Comparison of ENCODE assay signal across 1 cellular context in the genomic region with DNA sequence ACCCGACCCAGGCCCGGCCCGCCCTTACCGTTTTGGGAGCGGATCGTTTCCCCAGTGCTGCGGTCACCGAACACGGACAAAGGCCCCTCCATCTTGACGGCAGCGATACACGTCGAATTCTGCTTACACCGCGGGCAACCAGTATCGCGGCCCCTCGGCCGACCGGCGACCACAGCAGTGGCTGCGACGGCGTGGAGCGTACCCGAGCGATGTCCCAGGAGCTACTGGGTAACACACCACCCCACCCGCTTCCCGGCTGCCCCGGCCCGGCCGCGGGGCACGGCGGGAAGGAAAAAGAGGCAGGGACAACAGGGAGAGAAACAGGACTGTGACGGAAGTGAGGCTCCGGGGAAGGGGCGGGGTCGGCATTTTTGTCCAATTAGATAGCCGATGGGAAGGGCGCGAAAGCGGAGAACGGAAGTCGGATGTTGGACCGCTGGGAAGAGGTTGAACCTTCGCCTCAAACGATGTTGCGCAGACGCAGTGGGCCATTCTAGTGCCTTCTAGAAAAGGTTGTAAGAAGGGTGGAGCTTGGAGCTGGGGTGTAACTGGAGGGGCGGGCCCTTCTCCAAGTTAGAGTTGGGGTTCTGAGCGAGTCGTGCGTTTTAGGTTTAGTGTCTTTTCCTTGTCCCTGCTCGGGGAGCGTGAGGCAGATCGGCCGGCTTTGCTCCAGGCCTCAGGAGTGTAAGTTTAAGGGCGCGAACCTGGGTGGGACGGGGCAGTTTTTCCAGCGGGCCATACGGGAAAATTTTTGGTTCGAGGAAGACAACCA.
TF ChIP-seq lines count a peak whose summit lies in the region.

A gene (minus strand): TSS at position 226 of the 772 bp plus-strand sequence. CDS start 134 bp downstream, at position 92.

TF ChIP-seq in HepG2, 621 proteins besides CTCF, POLR2A, EP300 and RAD21 (continued from another document and continues in another):
- TF ChIP-seq, protein P1, sequence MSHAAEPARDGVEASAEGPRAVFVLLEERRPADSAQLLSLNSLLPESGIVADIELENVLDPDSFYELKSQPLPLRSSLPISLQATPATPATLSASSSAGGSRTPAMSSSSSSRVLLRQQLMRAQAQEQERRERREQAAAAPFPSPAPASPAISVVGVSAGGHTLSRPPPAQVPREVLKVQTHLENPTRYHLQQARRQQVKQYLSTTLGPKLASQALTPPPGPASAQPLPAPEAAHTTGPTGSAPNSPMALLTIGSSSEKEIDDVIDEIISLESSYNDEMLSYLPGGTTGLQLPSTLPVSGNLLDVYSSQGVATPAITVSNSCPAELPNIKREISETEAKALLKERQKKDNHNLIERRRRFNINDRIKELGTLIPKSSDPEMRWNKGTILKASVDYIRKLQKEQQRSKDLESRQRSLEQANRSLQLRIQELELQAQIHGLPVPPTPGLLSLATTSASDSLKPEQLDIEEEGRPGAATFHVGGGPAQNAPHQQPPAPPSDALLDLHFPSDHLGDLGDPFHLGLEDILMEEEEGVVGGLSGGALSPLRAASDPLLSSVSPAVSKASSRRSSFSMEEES (CRISPR knock-in tag; IDR thresholded peaks at IDR 0.05), result peak; percentile 59
- TF ChIP-seq SMAD9 (CRISPR knock-in tag; IDR thresholded peaks at IDR 0.05), result 0 out of 2 replicates have a peak, but pooled peaks have one; percentile 65
- TF ChIP-seq, protein P2, sequence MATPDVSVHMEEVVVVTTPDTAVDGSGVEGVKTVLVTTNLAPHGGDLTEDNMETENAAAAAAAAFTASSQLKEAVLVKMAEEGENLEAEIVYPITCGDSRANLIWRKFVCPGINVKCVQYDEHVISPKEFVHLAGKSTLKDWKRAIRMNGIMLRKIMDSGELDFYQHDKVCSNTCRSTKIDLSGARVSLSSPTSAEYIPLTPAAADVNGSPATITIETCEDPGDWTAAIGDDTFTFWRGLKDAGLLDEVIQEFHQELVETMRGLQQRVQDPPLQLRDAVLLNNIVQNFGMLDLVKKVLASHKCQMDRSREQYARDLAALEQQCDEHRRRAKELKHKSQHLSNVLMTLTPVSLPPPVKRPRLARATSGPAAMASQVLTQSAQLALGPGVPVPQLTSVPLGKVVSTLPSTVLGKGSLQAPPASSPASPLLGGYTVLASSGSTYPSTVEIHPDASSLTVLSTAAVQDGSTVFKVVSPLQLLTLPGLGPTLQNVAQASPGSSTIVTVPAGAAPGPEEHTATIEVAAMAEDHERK (CRISPR knock-in tag; IDR thresholded peaks at IDR 0.05; ENCODE audit: low read depth), result no peak
- TF ChIP-seq TOE1 (CRISPR knock-in tag; IDR thresholded peaks at IDR 0.05), result no peak; the same call in 1 of the 2 replicates
- TF ChIP-seq, protein P3, sequence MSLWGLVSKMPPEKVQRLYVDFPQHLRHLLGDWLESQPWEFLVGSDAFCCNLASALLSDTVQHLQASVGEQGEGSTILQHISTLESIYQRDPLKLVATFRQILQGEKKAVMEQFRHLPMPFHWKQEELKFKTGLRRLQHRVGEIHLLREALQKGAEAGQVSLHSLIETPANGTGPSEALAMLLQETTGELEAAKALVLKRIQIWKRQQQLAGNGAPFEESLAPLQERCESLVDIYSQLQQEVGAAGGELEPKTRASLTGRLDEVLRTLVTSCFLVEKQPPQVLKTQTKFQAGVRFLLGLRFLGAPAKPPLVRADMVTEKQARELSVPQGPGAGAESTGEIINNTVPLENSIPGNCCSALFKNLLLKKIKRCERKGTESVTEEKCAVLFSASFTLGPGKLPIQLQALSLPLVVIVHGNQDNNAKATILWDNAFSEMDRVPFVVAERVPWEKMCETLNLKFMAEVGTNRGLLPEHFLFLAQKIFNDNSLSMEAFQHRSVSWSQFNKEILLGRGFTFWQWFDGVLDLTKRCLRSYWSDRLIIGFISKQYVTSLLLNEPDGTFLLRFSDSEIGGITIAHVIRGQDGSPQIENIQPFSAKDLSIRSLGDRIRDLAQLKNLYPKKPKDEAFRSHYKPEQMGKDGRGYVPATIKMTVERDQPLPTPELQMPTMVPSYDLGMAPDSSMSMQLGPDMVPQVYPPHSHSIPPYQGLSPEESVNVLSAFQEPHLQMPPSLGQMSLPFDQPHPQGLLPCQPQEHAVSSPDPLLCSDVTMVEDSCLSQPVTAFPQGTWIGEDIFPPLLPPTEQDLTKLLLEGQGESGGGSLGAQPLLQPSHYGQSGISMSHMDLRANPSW (CRISPR knock-in tag; IDR thresholded peaks at IDR 0.05; ENCODE audit: borderline replicate concordance), result peak; percentile 95; the same call in 1 of the 2 replicates
- TF ChIP-seq ZNF230 (CRISPR knock-in tag; IDR thresholded peaks at IDR 0.05), result peak; percentile 50; the same call in 1 of the 2 replicates
- no peak for TF ChIP-seq STAG1 (CRISPR knock-in tag; IDR thresholded peaks at IDR 0.05)
- TF ChIP-seq DR1 (CRISPR knock-in tag; IDR thresholded peaks at IDR 0.05), result peak; percentile 92
- TF ChIP-seq, protein P4, sequence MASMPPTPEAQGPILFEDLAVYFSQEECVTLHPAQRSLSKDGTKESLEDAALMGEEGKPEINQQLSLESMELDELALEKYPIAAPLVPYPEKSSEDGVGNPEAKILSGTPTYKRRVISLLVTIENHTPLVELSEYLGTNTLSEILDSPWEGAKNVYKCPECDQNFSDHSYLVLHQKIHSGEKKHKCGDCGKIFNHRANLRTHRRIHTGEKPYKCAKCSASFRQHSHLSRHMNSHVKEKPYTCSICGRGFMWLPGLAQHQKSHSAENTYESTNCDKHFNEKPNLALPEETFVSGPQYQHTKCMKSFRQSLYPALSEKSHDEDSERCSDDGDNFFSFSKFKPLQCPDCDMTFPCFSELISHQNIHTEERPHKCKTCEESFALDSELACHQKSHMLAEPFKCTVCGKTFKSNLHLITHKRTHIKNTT (CRISPR knock-in tag; IDR thresholded peaks at IDR 0.05), result no peak
- TF ChIP-seq, protein P5, sequence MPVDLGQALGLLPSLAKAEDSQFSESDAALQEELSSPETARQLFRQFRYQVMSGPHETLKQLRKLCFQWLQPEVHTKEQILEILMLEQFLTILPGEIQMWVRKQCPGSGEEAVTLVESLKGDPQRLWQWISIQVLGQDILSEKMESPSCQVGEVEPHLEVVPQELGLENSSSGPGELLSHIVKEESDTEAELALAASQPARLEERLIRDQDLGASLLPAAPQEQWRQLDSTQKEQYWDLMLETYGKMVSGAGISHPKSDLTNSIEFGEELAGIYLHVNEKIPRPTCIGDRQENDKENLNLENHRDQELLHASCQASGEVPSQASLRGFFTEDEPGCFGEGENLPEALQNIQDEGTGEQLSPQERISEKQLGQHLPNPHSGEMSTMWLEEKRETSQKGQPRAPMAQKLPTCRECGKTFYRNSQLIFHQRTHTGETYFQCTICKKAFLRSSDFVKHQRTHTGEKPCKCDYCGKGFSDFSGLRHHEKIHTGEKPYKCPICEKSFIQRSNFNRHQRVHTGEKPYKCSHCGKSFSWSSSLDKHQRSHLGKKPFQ (CRISPR knock-in tag; IDR thresholded peaks at IDR 0.05; ENCODE audit: insufficient replicate concordance), result no peak
- TF ChIP-seq ZSCAN30 (CRISPR knock-in tag; IDR thresholded peaks at IDR 0.05), result peak; percentile 71
- TF ChIP-seq ZNF598 (CRISPR knock-in tag; IDR thresholded peaks at IDR 0.05; ENCODE audit: borderline replicate concordance), result peak; percentile 75
- peak; percentile 45; the same call in 1 of the 2 replicates for TF ChIP-seq CHD2 (IDR thresholded peaks at IDR 0.05; ENCODE audit: low read depth, low read length)
- TF ChIP-seq CBX2 (IDR thresholded peaks at IDR 0.05; ENCODE audit: low read depth, low read length), result no peak
- no peak for TF ChIP-seq CBX2 (CRISPR knock-in tag; IDR thresholded peaks at IDR 0.05; ENCODE audit: low read depth)
- TF ChIP-seq, protein P6, sequence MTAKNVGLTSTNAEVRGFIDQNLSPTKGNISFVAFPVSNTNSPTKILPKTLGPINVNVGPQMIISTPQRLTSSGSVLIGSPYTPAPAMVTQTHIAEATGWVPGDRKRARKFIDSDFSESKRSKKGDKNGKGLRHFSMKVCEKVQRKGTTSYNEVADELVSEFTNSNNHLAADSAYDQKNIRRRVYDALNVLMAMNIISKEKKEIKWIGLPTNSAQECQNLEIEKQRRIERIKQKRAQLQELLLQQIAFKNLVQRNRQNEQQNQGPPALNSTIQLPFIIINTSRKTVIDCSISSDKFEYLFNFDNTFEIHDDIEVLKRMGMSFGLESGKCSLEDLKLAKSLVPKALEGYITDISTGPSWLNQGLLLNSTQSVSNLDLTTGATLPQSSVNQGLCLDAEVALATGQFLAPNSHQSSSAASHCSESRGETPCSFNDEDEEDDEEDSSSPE (CRISPR knock-in tag; IDR thresholded peaks at IDR 0.05), result peak; percentile 100
- TF ChIP-seq, protein P7, sequence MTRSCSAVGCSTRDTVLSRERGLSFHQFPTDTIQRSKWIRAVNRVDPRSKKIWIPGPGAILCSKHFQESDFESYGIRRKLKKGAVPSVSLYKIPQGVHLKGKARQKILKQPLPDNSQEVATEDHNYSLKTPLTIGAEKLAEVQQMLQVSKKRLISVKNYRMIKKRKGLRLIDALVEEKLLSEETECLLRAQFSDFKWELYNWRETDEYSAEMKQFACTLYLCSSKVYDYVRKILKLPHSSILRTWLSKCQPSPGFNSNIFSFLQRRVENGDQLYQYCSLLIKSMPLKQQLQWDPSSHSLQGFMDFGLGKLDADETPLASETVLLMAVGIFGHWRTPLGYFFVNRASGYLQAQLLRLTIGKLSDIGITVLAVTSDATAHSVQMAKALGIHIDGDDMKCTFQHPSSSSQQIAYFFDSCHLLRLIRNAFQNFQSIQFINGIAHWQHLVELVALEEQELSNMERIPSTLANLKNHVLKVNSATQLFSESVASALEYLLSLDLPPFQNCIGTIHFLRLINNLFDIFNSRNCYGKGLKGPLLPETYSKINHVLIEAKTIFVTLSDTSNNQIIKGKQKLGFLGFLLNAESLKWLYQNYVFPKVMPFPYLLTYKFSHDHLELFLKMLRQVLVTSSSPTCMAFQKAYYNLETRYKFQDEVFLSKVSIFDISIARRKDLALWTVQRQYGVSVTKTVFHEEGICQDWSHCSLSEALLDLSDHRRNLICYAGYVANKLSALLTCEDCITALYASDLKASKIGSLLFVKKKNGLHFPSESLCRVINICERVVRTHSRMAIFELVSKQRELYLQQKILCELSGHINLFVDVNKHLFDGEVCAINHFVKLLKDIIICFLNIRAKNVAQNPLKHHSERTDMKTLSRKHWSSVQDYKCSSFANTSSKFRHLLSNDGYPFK (CRISPR knock-in tag; IDR thresholded peaks at IDR 0.05; ENCODE audit: borderline replicate concordance), result peak; percentile 94; the same call in 1 of the 2 replicates
- TF ChIP-seq ZMYM3 (CRISPR knock-in tag; IDR thresholded peaks at IDR 0.05), result no peak
- TF ChIP-seq SP4 (CRISPR knock-in tag; IDR thresholded peaks at IDR 0.05), result peak; percentile 91
- TF ChIP-seq, protein P8, sequence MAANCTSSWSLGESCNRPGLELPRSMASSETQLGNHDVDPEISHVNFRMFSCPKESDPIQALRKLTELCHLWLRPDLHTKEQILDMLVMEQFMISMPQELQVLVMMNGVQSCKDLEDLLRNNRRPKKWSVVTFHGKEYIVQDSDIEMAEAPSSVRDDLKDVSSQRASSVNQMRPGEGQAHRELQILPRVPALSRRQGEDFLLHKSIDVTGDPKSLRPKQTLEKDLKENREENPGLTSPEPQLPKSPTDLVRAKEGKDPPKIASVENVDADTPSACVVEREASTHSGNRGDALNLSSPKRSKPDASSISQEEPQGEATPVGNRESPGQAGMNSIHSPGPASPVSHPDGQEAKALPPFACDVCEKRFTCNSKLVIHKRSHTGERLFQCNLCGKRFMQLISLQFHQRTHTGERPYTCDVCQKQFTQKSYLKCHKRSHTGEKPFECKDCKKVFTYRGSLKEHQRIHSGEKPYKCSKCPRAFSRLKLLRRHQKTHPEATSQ (CRISPR knock-in tag; IDR thresholded peaks at IDR 0.05; ENCODE audit: borderline replicate concordance), result peak; percentile 99
- TF ChIP-seq CEBPG (CRISPR knock-in tag; IDR thresholded peaks at IDR 0.05), result peak; percentile 34; the same call in 1 of the 2 replicates
- TF ChIP-seq, protein P9, sequence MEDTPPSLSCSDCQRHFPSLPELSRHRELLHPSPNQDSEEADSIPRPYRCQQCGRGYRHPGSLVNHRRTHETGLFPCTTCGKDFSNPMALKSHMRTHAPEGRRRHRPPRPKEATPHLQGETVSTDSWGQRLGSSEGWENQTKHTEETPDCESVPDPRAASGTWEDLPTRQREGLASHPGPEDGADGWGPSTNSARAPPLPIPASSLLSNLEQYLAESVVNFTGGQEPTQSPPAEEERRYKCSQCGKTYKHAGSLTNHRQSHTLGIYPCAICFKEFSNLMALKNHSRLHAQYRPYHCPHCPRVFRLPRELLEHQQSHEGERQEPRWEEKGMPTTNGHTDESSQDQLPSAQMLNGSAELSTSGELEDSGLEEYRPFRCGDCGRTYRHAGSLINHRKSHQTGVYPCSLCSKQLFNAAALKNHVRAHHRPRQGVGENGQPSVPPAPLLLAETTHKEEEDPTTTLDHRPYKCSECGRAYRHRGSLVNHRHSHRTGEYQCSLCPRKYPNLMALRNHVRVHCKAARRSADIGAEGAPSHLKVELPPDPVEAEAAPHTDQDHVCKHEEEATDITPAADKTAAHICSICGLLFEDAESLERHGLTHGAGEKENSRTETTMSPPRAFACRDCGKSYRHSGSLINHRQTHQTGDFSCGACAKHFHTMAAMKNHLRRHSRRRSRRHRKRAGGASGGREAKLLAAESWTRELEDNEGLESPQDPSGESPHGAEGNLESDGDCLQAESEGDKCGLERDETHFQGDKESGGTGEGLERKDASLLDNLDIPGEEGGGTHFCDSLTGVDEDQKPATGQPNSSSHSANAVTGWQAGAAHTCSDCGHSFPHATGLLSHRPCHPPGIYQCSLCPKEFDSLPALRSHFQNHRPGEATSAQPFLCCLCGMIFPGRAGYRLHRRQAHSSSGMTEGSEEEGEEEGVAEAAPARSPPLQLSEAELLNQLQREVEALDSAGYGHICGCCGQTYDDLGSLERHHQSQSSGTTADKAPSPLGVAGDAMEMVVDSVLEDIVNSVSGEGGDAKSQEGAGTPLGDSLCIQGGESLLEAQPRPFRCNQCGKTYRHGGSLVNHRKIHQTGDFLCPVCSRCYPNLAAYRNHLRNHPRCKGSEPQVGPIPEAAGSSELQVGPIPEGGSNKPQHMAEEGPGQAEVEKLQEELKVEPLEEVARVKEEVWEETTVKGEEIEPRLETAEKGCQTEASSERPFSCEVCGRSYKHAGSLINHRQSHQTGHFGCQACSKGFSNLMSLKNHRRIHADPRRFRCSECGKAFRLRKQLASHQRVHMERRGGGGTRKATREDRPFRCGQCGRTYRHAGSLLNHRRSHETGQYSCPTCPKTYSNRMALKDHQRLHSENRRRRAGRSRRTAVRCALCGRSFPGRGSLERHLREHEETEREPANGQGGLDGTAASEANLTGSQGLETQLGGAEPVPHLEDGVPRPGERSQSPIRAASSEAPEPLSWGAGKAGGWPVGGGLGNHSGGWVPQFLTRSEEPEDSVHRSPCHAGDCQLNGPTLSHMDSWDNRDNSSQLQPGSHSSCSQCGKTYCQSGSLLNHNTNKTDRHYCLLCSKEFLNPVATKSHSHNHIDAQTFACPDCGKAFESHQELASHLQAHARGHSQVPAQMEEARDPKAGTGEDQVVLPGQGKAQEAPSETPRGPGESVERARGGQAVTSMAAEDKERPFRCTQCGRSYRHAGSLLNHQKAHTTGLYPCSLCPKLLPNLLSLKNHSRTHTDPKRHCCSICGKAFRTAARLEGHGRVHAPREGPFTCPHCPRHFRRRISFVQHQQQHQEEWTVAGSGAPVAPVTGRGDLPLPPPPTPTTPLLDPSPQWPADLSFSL (CRISPR knock-in tag; IDR thresholded peaks at IDR 0.05), result no peak
- no peak for TF ChIP-seq ZNF616 (CRISPR knock-in tag; IDR thresholded peaks at IDR 0.05; ENCODE audit: low read depth)
- no peak for TF ChIP-seq CEBPB (IDR thresholded peaks at IDR 0.05; ENCODE audit: borderline replicate concordance, low read depth, low read length)
- TF ChIP-seq DNMT1 (CRISPR knock-in tag; IDR thresholded peaks at IDR 0.05), result no peak
- peak; percentile 99 for TF ChIP-seq FOXK1 (CRISPR knock-in tag; IDR thresholded peaks at IDR 0.05; ENCODE audit: borderline replicate concordance, low read depth)
- TF ChIP-seq FOSL2 (CRISPR knock-in tag; IDR thresholded peaks at IDR 0.05), result no peak; the same call in none of the 2 replicates
- TF ChIP-seq NCOR1 (IDR thresholded peaks at IDR 0.05; ENCODE audit: borderline replicate concordance, low read length), result no peak; the same call in 1 of the 2 replicates
- no peak for TF ChIP-seq ZNF672 (CRISPR knock-in tag; IDR thresholded peaks at IDR 0.05)
- TF ChIP-seq ZNF557 (CRISPR knock-in tag; IDR thresholded peaks at IDR 0.05), result 0 out of 2 replicates have a peak, but pooled peaks have one; percentile 8
- TF ChIP-seq ZNF891 (CRISPR knock-in tag; IDR thresholded peaks at IDR 0.05), result peak; percentile 86
